ENCODE assay signal across 28 cellular contexts in genomic region chr12:14654842-14655241, GRCh38. TPM values are rescaled to one million over a fixed set of nuclear protein-coding genes. Genes with fewer than 3 reads are reported as not detected.
"Had no signal": no experiment of that assay in that cellular context is flagged by ENCODE, and none has a peak within 500 bp of the region (broad histone marks: within the 10 kb centered on the region; RNA-seq: fewer than 3 reads in every experiment).

No MANE protein-coding gene starts in this region.

- H3K36me3 Mint-ChIP-seq: activated CD8-positive, alpha-beta memory T cell treated with anti-CD3 and anti-CD28 coated beads, Interleukin-2, amount 10 ng/mL, durations not matched to agents 7 days and 5 days; activated naive CD4-positive, alpha-beta T cell treated with anti-CD3 and anti-CD28 coated beads, Interleukin-2, amount 50 U/mL, for 72 hours; brain; immature natural killer cell; natural killer cell had no signal

- H3K36me3 ChIP-seq: left ventricle myocardium inferior, sigmoid colon, thoracic aorta, upper lobe of left lung had no signal

- H3K27ac Mint-ChIP-seq: activated CD4-positive, alpha-beta T cell treated with anti-CD3 and anti-CD28 coated beads, Interleukin-2, amount 10 ng/mL, durations not matched to agents 7 days and 5 days; activated CD8-positive, alpha-beta memory T cell treated with anti-CD3 and anti-CD28 coated beads, Interleukin-2, amount 10 ng/mL, durations not matched to agents 7 days and 5 days; activated CD8-positive, alpha-beta T cell treated with anti-CD3 and anti-CD28 coated beads for 36 hours; activated naive CD4-positive, alpha-beta T cell treated with anti-CD3 and anti-CD28 coated beads, Interleukin-2, amount 50 U/mL, for 72 hours; brain; dendritic cell treated with granulocyte-macrophage colony-stimulating factor and Interleukin-4, amounts not matched to agents 40 ng/mL and 50 ng/mL, for 4 days; immature natural killer cell; natural killer cell; progenitor cell of endocrine pancreas had no signal

- H3K4me3 ChIP-seq: left ventricle myocardium inferior, sigmoid colon, smooth muscle cell, thoracic aorta, upper lobe of left lung had no signal

- DNase-seq: activated CD4-positive, alpha-beta T cell treated with anti-CD3 and anti-CD28 coated beads, Interleukin-2, amount 10 ng/mL, durations not matched to agents 7 days and 5 days; activated CD8-positive, alpha-beta memory T cell treated with anti-CD3 and anti-CD28 coated beads, Interleukin-2, amount 10 ng/mL, durations not matched to agents 7 days and 5 days; activated CD8-positive, alpha-beta T cell treated with anti-CD3 and anti-CD28 coated beads for 36 hours; activated T-cell treated with anti-CD3 and anti-CD28 coated beads for 4 hours; aorta; effector CD4-positive, alpha-beta T cell; erythroblast; foreskin melanocyte; immature natural killer cell; left ventricle myocardium inferior; natural killer cell; retina; sigmoid colon; stimulated activated CD4-positive, alpha-beta T cell treated with anti-CD3 and anti-CD28 coated beads, Interleukin-15, amount 100 ng/mL, for 24 hours; stimulated activated CD8-positive, alpha-beta memory T cell treated with anti-CD3 and anti-CD28 coated beads, Interleukin-4, amount 100 ng/mL, for 48 hours; stimulated activated naive CD4-positive, alpha-beta T cell; upper lobe of left lung had no signal

- H3K9me3 Mint-ChIP-seq: activated CD8-positive, alpha-beta T cell treated with anti-CD3 and anti-CD28 coated beads for 36 hours; brain; dendritic cell treated with granulocyte-macrophage colony-stimulating factor and Interleukin-4, amounts not matched to agents 40 ng/mL and 50 ng/mL, for 4 days; immature natural killer cell; natural killer cell had no signal

- H3K27ac ChIP-seq: left ventricle myocardium inferior, sigmoid colon, upper lobe of left lung had no signal

- H3K4me1 ChIP-seq: left ventricle myocardium inferior, sigmoid colon, upper lobe of left lung had no signal

- H3K27me3 ChIP-seq: sigmoid colon, upper lobe of left lung had no signal

- H3K9me3 ChIP-seq: left ventricle myocardium inferior, sigmoid colon, thoracic aorta, upper lobe of left lung had no signal

- ATAC-seq: activated CD8-positive, alpha-beta memory T cell treated with anti-CD3 and anti-CD28 coated beads, Interleukin-2, amount 10 ng/mL, durations not matched to agents 7 days and 5 days; activated CD8-positive, alpha-beta T cell treated with anti-CD3 and anti-CD28 coated beads for 36 hours; activated naive CD4-positive, alpha-beta T cell treated with anti-CD3 and anti-CD28 coated beads, Interleukin-2, amount 50 U/mL, for 72 hours; natural killer cell had no signal

- H3K4me2 ChIP-seq: smooth muscle cell had no signal

- H3K4me1 Mint-ChIP-seq: activated CD8-positive, alpha-beta memory T cell treated with anti-CD3 and anti-CD28 coated beads, Interleukin-2, amount 10 ng/mL, durations not matched to agents 7 days and 5 days; brain; immature natural killer cell; natural killer cell had no signal

- H3K4me3 Mint-ChIP-seq: activated CD4-positive, alpha-beta T cell treated with anti-CD3 and anti-CD28 coated beads, Interleukin-2, amount 10 ng/mL, durations not matched to agents 7 days and 5 days; activated CD8-positive, alpha-beta memory T cell treated with anti-CD3 and anti-CD28 coated beads, Interleukin-2, amount 10 ng/mL, durations not matched to agents 7 days and 5 days; activated CD8-positive, alpha-beta T cell treated with anti-CD3 and anti-CD28 coated beads for 36 hours; brain; dendritic cell treated with granulocyte-macrophage colony-stimulating factor and Interleukin-4, amounts not matched to agents 40 ng/mL and 50 ng/mL, for 4 days; immature natural killer cell; natural killer cell had no signal

- H3K27me3 Mint-ChIP-seq: activated CD8-positive, alpha-beta T cell treated with anti-CD3 and anti-CD28 coated beads for 36 hours; progenitor cell of endocrine pancreas had no signal

RNA-seq across cellular contexts. Expression of gene GUCY2C, which starts 41.6 kb away (rescaled TPM):
- total RNA-seq: activated CD4-positive, alpha-beta T cell treated with anti-CD3 and anti-CD28 coated beads, Interleukin-2, amount 10 ng/mL, durations not matched to agents 7 days and 5 days; activated CD8-positive, alpha-beta memory T cell treated with anti-CD3 and anti-CD28 coated beads, Interleukin-2, amount 10 ng/mL, durations not matched to agents 7 days and 5 days; activated CD8-positive, alpha-beta T cell treated with anti-CD3 and anti-CD28 coated beads for 36 hours; activated naive CD4-positive, alpha-beta T cell treated with anti-CD3 and anti-CD28 coated beads, Interleukin-2, amount 50 U/mL, for 72 hours; aorta; cardiac septum; fibroblast of lung; kidney epithelial cell; lung microvascular endothelial cell; natural killer cell; osteocyte; smooth muscle cell had no signal
- polyA plus RNA-seq: immature natural killer cell, smooth muscle cell had no signal
